In genomic region chr1:18794561-18794960, GRCh38 we compare ENCODE assay signal across 15 cellular contexts.
A peak's percentile ranks its signal among the peaks of the same experiment; 100 is the strongest.
DNase-seq lines count a peak whose midpoint lies in the region; FAIRE-seq and TF ChIP-seq lines count a peak whose summit lies in the region.
"Had no signal": no experiment of that assay in that cellular context is flagged by ENCODE, and none has a peak within 500 bp of the region (broad histone marks: within the 10 kb centered on the region; RNA-seq: fewer than 3 reads in every experiment).

No MANE protein-coding gene starts in this region.

- POLR2A ChIA-PET in PC-9 (lab: Charles Lee; ENCODE audit: unreplicated experiment) = no interaction called here

- H3K36me3 ChIP-seq in keratinocyte (ENCODE audit: control insufficient read depth in 2 of 2, extremely low read depth in 1 of 2, insufficient read depth in 2 of 2, low read length in 2 of 2) (no peaks in the 10 kb centered on the region), PC-9 (ENCODE audit: low read depth) (no peaks in the 10 kb centered on the region)
- H3K36me3 ChIP-seq: neutrophil had no signal

- no peaks in the 10 kb centered on the region for H3K9me2 ChIP-seq in PC-9 (ENCODE audit: insufficient read depth)

- no peak for FAIRE-seq in keratinocyte (lab: Jason Lieb, UNC)
- FAIRE-seq: H54, RCC 7860 had no signal

- TF ChIP-seq CTCF in keratinocyte (optimal IDR thresholded peaks at IDR 0.05 in 1 of 3, IDR thresholded peaks at IDR 0.05 in 1 of 3, conservative IDR thresholded peaks at IDR 0.05 in 1 of 3; ENCODE audit: extremely low read depth in 1 of 3, insufficient read depth in 2 of 3, low read length in 3 of 3) (peak; percentile 22 to 27 (median 23)), PC-9 (conservative IDR thresholded peaks at IDR 0.05) (no peak; the same call in 1 of the 2 replicates)

- no peaks in the 10 kb centered on the region for H3K4me1 ChIP-seq in keratinocyte (ENCODE audit: control insufficient read depth, extremely low read depth, insufficient read depth, low read length)
- no peaks in the 10 kb centered on the region for H3K4me1 ChIP-seq in PC-9 (replicated peaks; ENCODE audit: insufficient read depth)

- H3K27ac ChIP-seq in keratinocyte (ENCODE audit: control insufficient read depth, insufficient read depth, low read length) (no peak overlapping the region), PC-9 (no peak overlapping the region)
- H3K27ac ChIP-seq: neutrophil, skin epidermis had no signal

- H3K9me1 ChIP-seq in keratinocyte (ENCODE audit: control insufficient read depth, extremely low read depth, insufficient read depth, low read length) = no peaks in the 10 kb centered on the region

- in situ Hi-C loops in SK-MEL-5 (cut with HindIII; ENCODE audit: low pct_unique_long_range_greater_than_20kb, low sequenced_read_pairs) = no loop called here

- DNase-seq in DMS53 (lab: John Stamatoyannopoulos, UW) (peak; percentile 25), DMS53 treated with DMSO at 0.1 percent for 48 hours (lab: John Stamatoyannopoulos, UW; ENCODE audit: unreplicated experiment) (no peak), HPDE6-E6E7 (ENCODE audit: extremely low spot score) (peak; percentile 14), SK-MEL-5 (ENCODE audit: low read depth, low spot score) (peak; percentile 18), keratinocyte (ENCODE audit: low read depth, low spot score) (no peak), PC-9 (no peak), NCI-H128 (lab: John Stamatoyannopoulos, UW; ENCODE audit: unreplicated experiment) (no peak)
- no peak for DNase-seq in activated effector memory CD4-positive, alpha-beta T cell treated with anti-CD3 and anti-CD28 coated beads, Interleukin-2, amount 50 U/mL, for 16 hours
- DNase-seq: activated CD4-positive, alpha-beta T cell treated with anti-CD3 and anti-CD28 coated beads, Interleukin-2, amount 10 ng/mL, durations not matched to agents 7 days and 5 days; activated T-cell treated with anti-CD3 and anti-CD28 coated beads, Interleukin-2, amount 50 U/mL, for 4 hours; CD4-positive, alpha-beta memory T cell had no signal

- H4K20me1 ChIP-seq in keratinocyte (ENCODE audit: control insufficient read depth, extremely low read depth, insufficient read depth, low read length) = no peaks in the 10 kb centered on the region
- no peaks in the 10 kb centered on the region for H4K20me1 ChIP-seq in PC-9 (ENCODE audit: insufficient read depth)

- dilution Hi-C loops in keratinocyte (cut with MboI; ENCODE audit: extremely low pct_ligation_motif_present, low sequenced_read_pairs) = no loop called here

- H2AFZ ChIP-seq in keratinocyte (ENCODE audit: control insufficient read depth, low read length) (no peak overlapping the region), PC-9 (no peak overlapping the region)

- no peak overlapping the region for H3K9ac ChIP-seq in keratinocyte (ENCODE audit: control insufficient read depth, extremely low read depth, insufficient read depth, low read length)

- H3K4me2 ChIP-seq in keratinocyte (ENCODE audit: control insufficient read depth, extremely low read depth, insufficient read depth, low read depth, low read length) (no peak overlapping the region), PC-9 (no peak overlapping the region)

- H3F3A ChIP-seq in PC-9 (ENCODE audit: insufficient read depth, low read depth) = no peaks in the 10 kb centered on the region

- intact Hi-C loops in PC-9 (cut with micrococcal nuclease; ENCODE audit: unreplicated experiment) = no loop called here

- H3K27me3 ChIP-seq in keratinocyte (ENCODE audit: control insufficient read depth, extremely low read depth, insufficient read depth, low read length) (peaks cover 24% of the 10 kb centered on the region), PC-9 (ENCODE audit: insufficient read depth, low read depth) (peaks cover 49% of the 10 kb centered on the region)

- no peaks in the 10 kb centered on the region for H3K79me2 ChIP-seq in keratinocyte (ENCODE audit: control insufficient read depth, insufficient read depth, low read length)
- H3K79me2 ChIP-seq in PC-9 (ENCODE audit: low read depth) = no peaks in the 10 kb centered on the region

- H3K4me3 ChIP-seq in keratinocyte (ENCODE audit: control insufficient read depth in 2 of 3, extremely low read depth in 1 of 3, insufficient read depth in 2 of 3, low read depth in 1 of 3, low read length in 3 of 3) (no peak overlapping the region), PC-9 (no peak overlapping the region)
- H3K4me3 ChIP-seq: skin epidermis had no signal

- CTCF ChIA-PET in PC-9 (lab: Charles Lee) = no interaction called here

- BruUV-seq in PC-9 (replicated peaks; lab: Mats Ljungman, UMichigan) = no TSS peak

- H3K9me3 ChIP-seq in keratinocyte (ENCODE audit: control insufficient read depth, low read depth, low read length) (no peaks in the 10 kb centered on the region), PC-9 (ENCODE audit: insufficient read depth, low read depth) (no peaks in the 10 kb centered on the region)
- H3K9me3 ChIP-seq: neutrophil had no signal

Comparison
In these comparisons a context has a peak if more than half of its experiments do, and no peak if none do; other contexts are left out.
1. DNase-seq: peak in DMS53 (single experiment), HPDE6-E6E7 (single experiment) and SK-MEL-5 (single experiment); none in DMS53 treated with DMSO at 0.1 percent for 48 hours (single experiment), keratinocyte (single experiment), PC-9 (0 of 2), activated effector memory CD4-positive, alpha-beta T cell treated with anti-CD3 and anti-CD28 coated beads, Interleukin-2, amount 50 U/mL, for 16 hours (single experiment) and NCI-H128 (single experiment).